1 cellular context compared by ENCODE assay signal in the genomic region with DNA sequence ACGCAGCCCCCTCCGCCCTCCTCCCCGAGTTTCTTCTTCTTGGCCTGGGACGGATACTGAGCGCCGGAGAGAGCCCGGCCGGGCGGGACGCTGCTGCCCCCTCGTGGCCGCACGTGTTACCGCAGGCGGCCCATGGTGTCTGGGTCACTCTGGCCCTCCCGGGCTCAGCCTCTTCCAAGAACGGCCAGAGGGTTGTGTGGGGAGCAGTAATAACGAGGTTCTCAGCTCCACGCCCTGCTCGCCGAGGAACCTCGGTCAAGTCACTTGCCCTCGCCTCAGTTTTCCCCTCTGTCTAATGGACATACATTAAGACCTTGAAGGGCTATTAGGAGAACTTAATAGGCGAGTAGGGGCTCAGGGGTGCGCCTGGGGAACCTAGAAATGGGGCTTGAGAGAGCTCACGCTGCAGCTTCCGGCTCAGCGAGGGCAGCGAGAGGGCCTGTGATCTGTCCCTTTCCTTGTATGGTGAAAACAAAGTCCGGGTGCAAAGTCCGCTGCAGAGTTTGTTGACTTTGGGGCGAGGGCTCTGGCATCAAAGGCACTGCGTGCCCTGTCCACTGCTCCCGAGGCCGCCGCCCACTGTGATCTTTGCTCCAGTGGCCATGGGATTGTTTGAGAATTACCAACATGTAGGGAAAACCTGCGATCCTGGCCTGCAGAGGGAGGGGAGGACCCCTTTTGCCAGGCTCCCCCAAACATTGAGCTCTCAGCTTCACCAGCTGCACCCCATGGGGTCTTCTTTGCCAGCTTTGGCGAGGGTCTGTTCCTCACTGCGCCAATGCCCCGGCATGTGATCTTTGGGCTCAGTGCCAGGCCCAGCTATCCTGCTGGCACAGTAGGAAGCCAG.
TF ChIP-seq lines count a peak whose summit lies in the region.

No MANE protein-coding gene starts in this region.

TF ChIP-seq in HepG2, 621 proteins besides CTCF, POLR2A, EP300 and RAD21 (continued from another document and continues in another):
- TF ChIP-seq, protein P1, sequence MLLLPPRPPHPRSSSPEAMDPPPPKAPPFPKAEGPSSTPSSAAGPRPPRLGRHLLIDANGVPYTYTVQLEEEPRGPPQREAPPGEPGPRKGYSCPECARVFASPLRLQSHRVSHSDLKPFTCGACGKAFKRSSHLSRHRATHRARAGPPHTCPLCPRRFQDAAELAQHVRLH (CRISPR knock-in tag; IDR thresholded peaks at IDR 0.05; ENCODE audit: borderline replicate concordance, low read depth) = peak; percentile 77
- TF ChIP-seq, protein P2, sequence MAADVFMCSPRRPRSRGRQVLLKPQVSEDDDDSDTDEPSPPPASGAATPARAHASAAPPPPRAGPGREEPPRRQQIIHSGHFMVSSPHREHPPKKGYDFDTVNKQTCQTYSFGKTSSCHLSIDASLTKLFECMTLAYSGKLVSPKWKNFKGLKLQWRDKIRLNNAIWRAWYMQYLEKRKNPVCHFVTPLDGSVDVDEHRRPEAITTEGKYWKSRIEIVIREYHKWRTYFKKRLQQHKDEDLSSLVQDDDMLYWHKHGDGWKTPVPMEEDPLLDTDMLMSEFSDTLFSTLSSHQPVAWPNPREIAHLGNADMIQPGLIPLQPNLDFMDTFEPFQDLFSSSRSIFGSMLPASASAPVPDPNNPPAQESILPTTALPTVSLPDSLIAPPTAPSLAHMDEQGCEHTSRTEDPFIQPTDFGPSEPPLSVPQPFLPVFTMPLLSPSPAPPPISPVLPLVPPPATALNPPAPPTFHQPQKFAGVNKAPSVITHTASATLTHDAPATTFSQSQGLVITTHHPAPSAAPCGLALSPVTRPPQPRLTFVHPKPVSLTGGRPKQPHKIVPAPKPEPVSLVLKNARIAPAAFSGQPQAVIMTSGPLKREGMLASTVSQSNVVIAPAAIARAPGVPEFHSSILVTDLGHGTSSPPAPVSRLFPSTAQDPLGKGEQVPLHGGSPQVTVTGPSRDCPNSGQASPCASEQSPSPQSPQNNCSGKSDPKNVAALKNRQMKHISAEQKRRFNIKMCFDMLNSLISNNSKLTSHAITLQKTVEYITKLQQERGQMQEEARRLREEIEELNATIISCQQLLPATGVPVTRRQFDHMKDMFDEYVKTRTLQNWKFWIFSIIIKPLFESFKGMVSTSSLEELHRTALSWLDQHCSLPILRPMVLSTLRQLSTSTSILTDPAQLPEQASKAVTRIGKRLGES (CRISPR knock-in tag; IDR thresholded peaks at IDR 0.05; ENCODE audit: borderline replicate concordance) = peak; percentile 94
- TF ChIP-seq KIAA2018 (CRISPR knock-in tag; IDR thresholded peaks at IDR 0.05; ENCODE audit: borderline replicate concordance) (no peak), ZNF75D (CRISPR knock-in tag; IDR thresholded peaks at IDR 0.05; ENCODE audit: borderline replicate concordance) (no peak), TOE1 (CRISPR knock-in tag; IDR thresholded peaks at IDR 0.05) (no peak), ZNF441 (CRISPR knock-in tag; IDR thresholded peaks at IDR 0.05; ENCODE audit: borderline replicate concordance) (peak; percentile 35; the same call in 1 of the 2 replicates), NFATC3 (CRISPR knock-in tag; IDR thresholded peaks at IDR 0.05) (peak; percentile 55; the same call in 1 of the 2 replicates), MAFK (conservative IDR thresholded peaks at IDR 0.05 in 1 of 2, IDR thresholded peaks at IDR 0.05 in 1 of 2; ENCODE audit: low read length in 2 of 2) (0 out of 4 replicates have a peak, but pooled peaks of 1 of the 2 experiments have one; percentile 2), ZNF644 (CRISPR knock-in tag; IDR thresholded peaks at IDR 0.05; ENCODE audit: low read depth) (peak; percentile 48; the same call in 1 of the 2 replicates), KLF15 (CRISPR knock-in tag; IDR thresholded peaks at IDR 0.05; ENCODE audit: borderline replicate concordance) (no peak), ZNF468 (CRISPR knock-in tag; IDR thresholded peaks at IDR 0.05) (no peak), HNF1B (CRISPR knock-in tag; IDR thresholded peaks at IDR 0.05) (peak; percentile 88), ZNF709 (CRISPR knock-in tag; IDR thresholded peaks at IDR 0.05) (no peak; the same call in 1 of the 2 replicates), HIVEP1 (CRISPR knock-in tag; IDR thresholded peaks at IDR 0.05) (peak; percentile 83), ZFP90 (CRISPR knock-in tag; IDR thresholded peaks at IDR 0.05; ENCODE audit: borderline replicate concordance) (peak; percentile 76; the same call in 1 of the 2 replicates), REXO4 (CRISPR knock-in tag; IDR thresholded peaks at IDR 0.05; ENCODE audit: borderline replicate concordance) (no peak), NCOA1 (CRISPR knock-in tag; IDR thresholded peaks at IDR 0.05) (peak; percentile 96; the same call in 1 of the 2 replicates), PRDM4 (CRISPR knock-in tag; IDR thresholded peaks at IDR 0.05; ENCODE audit: borderline replicate concordance) (no peak), PBX3 (CRISPR knock-in tag; IDR thresholded peaks at IDR 0.05; ENCODE audit: borderline replicate concordance) (no peak), TBP (CRISPR knock-in tag; IDR thresholded peaks at IDR 0.05) (no peak), HNRNPLL (IDR thresholded peaks at IDR 0.05; ENCODE audit: low read depth, low read length, poor library complexity, severe bottlenecking) (peak; percentile 52)
- TF ChIP-seq, protein P3, sequence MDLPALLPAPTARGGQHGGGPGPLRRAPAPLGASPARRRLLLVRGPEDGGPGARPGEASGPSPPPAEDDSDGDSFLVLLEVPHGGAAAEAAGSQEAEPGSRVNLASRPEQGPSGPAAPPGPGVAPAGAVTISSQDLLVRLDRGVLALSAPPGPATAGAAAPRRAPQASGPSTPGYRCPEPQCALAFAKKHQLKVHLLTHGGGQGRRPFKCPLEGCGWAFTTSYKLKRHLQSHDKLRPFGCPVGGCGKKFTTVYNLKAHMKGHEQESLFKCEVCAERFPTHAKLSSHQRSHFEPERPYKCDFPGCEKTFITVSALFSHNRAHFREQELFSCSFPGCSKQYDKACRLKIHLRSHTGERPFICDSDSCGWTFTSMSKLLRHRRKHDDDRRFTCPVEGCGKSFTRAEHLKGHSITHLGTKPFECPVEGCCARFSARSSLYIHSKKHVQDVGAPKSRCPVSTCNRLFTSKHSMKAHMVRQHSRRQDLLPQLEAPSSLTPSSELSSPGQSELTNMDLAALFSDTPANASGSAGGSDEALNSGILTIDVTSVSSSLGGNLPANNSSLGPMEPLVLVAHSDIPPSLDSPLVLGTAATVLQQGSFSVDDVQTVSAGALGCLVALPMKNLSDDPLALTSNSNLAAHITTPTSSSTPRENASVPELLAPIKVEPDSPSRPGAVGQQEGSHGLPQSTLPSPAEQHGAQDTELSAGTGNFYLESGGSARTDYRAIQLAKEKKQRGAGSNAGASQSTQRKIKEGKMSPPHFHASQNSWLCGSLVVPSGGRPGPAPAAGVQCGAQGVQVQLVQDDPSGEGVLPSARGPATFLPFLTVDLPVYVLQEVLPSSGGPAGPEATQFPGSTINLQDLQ (CRISPR knock-in tag; IDR thresholded peaks at IDR 0.05) = peak; percentile 94
- TF ChIP-seq, protein P4, sequence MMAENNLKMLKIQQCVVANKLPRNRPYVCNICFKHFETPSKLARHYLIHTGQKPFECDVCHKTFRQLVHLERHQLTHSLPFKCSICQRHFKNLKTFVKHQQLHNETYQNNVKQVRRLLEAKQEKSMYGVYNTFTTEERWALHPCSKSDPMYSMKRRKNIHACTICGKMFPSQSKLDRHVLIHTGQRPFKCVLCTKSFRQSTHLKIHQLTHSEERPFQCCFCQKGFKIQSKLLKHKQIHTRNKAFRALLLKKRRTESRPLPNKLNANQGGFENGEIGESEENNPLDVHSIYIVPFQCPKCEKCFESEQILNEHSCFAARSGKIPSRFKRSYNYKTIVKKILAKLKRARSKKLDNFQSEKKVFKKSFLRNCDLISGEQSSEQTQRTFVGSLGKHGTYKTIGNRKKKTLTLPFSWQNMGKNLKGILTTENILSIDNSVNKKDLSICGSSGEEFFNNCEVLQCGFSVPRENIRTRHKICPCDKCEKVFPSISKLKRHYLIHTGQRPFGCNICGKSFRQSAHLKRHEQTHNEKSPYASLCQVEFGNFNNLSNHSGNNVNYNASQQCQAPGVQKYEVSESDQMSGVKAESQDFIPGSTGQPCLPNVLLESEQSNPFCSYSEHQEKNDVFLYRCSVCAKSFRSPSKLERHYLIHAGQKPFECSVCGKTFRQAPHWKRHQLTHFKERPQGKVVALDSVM (CRISPR knock-in tag; IDR thresholded peaks at IDR 0.05) = peak; percentile 76
- TF ChIP-seq, protein P5, sequence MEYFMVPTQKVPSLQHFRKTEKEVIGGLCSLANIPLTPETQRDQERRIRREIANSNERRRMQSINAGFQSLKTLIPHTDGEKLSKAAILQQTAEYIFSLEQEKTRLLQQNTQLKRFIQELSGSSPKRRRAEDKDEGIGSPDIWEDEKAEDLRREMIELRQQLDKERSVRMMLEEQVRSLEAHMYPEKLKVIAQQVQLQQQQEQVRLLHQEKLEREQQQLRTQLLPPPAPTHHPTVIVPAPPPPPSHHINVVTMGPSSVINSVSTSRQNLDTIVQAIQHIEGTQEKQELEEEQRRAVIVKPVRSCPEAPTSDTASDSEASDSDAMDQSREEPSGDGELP (IDR thresholded peaks at IDR 0.05; ENCODE audit: borderline replicate concordance, low read depth) = peak; percentile 75
